In the genomic region with DNA sequence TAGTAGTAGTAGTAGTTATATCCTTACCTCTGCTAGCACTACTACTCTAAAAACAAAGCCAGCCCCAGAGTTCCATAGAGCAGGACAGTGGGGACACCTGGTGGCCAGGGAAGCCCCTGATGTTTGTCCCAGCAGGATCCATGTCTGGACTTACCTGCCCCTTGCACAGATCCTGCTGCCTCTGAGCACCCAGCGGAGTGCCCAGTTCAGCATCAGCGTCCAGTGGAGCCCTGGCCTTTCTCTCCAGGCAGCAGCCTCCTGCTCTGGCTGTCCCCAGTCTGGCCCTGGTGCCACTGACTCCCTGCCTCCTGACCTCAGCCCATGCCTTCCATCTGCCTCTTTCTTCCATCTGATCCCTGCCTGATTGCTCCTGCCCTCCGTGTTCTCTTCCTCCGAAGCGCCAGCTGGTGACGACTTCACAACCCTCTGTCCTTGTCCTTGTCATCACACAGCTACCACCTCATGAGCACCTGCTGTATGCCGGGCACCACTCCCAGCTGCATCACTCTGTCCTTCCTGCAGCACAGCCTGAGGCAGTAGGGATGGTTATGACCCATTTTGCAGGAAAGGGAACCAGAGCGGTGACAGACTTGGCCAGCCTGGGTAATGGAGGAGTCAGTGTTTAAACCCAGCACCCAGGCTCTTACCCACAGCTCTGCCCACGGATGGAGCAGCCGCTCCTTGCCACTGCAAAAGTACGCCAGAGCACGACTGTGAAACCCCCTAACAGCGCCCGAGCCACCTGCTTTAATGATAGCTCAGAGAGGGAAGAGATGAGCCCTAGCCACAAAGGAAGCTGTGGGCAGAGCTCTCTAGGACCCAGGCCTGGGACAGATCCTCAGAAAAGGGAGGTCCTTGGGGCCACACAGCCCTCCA, we compare ENCODE assay signal across 8 cellular contexts. TPM values are rescaled to one million over a fixed set of nuclear protein-coding genes. Genes with fewer than 3 reads are reported as not detected.
A peak's percentile ranks its signal among the peaks of the same experiment; 100 is the strongest.
DNase-seq lines count a peak whose midpoint lies in the region; ATAC-seq and TF ChIP-seq lines count a peak whose summit lies in the region.

No MANE protein-coding gene starts in this region.

- no peak overlapping the region for H3K4me3 Mint-ChIP-seq in activated naive CD8-positive, alpha-beta T cell treated with anti-CD3 and anti-CD28 coated beads for 36 hours
- no peak overlapping the region for H3K4me3 Mint-ChIP-seq in CD14-positive monocyte

- no peaks in the 10 kb centered on the region for H3K36me3 Mint-ChIP-seq in activated naive CD8-positive, alpha-beta T cell treated with anti-CD3 and anti-CD28 coated beads for 36 hours
- no peaks in the 10 kb centered on the region for H3K36me3 Mint-ChIP-seq in CD14-positive monocyte

- no peaks in the 10 kb centered on the region for H3K27me3 Mint-ChIP-seq in activated naive CD8-positive, alpha-beta T cell treated with anti-CD3 and anti-CD28 coated beads for 36 hours
- H3K27me3 Mint-ChIP-seq in CD14-positive monocyte (ENCODE audit: low read depth in 3 of 3): peaks cover 2 to 6% (median 6%) of the 10 kb centered on the region in 3 donors

- no peak overlapping the region for H3K27ac Mint-ChIP-seq in activated naive CD8-positive, alpha-beta T cell treated with anti-CD3 and anti-CD28 coated beads for 36 hours
- no peak overlapping the region for H3K27ac Mint-ChIP-seq in CD14-positive monocyte

- H3K9me3 Mint-ChIP-seq in activated naive CD8-positive, alpha-beta T cell treated with anti-CD3 and anti-CD28 coated beads for 36 hours: no peaks in the 10 kb centered on the region
- H3K9me3 Mint-ChIP-seq in CD14-positive monocyte: no peaks in the 10 kb centered on the region

- WGBS in spleen, 5 donors: 46 to 65% (median 56%) methylated on average over 10 to 14 of the region's 14 CpGs

- ATAC-seq in left ventricle myocardium superior: peak; percentile 91

- no peaks in the 10 kb centered on the region for H3K4me1 Mint-ChIP-seq in activated naive CD8-positive, alpha-beta T cell treated with anti-CD3 and anti-CD28 coated beads for 36 hours
- H3K4me1 Mint-ChIP-seq in CD14-positive monocyte: no peaks in the 10 kb centered on the region

- TF ChIP-seq CTCF in spleen (IDR thresholded peaks at IDR 0.05 in 8 of 11, conservative IDR thresholded peaks at IDR 0.05 in 3 of 11) (peak in 10 of 11 experiments; percentile 7 to 65 (median 40)), CD14-positive monocyte (IDR thresholded peaks at IDR 0.05) (no peak)

- no peaks in the 10 kb centered on the region for H3K9me3 ChIP-seq in spleen

- DNase-seq in COR-L47 (lab: John Stamatoyannopoulos, UW): peak; percentile 56
- DNase-seq in LHCN-M2 (ENCODE audit: low read depth): peak; percentile 39
- peak; percentile 74 for DNase-seq in SK-N-DZ (ENCODE audit: low spot score)
- peak; percentile 47 for DNase-seq in activated naive CD8-positive, alpha-beta T cell treated with anti-CD3 and anti-CD28 coated beads for 36 hours
- peak; percentile 77 for DNase-seq in left ventricle myocardium superior
- DNase-seq in spleen: peak; percentile 63
- no peak for DNase-seq in epidermal melanocyte (ENCODE audit: insufficient read length, low spot score)
- no peak for DNase-seq in CD14-positive monocyte (ENCODE audit: low spot score)

- no peaks in the 10 kb centered on the region for H3K36me3 ChIP-seq in spleen

- peaks cover 0 to 3% (median 0%) of the 10 kb centered on the region in 6 donors for H3K4me1 ChIP-seq in spleen

- peaks cover 0 to 40% (median 0%) of the 10 kb centered on the region in 7 donors for H3K27me3 ChIP-seq in spleen (replicated peaks in 1 of 7)

- H3K27ac ChIP-seq in spleen: no peak overlapping the region

- H3K4me3 ChIP-seq in spleen: no peak overlapping the region

- no peak for TF ChIP-seq POLR2A in spleen (IDR thresholded peaks at IDR 0.05)

- intact Hi-C loops in left ventricle myocardium superior (cut with micrococcal nuclease): loop anchor here (5.0 to 10.0 kb wide), 2 partner anchors 194 to 322 kb away; a partner anchor contains a TSS
- intact Hi-C loops in spleen (cut with DNase I; ENCODE audit: low total_unique reads): loop anchor here (10.0 kb wide), 1 partner anchor 192 kb away; a partner anchor contains a TSS
- intact Hi-C loops in CD14-positive monocyte (cut with micrococcal nuclease): no loop called here

RNA-seq across cellular contexts. Expression of a gene that starts 11.5 kb away (rescaled TPM):
- 52.5 and 54.8 TPM in 2 replicates for total RNA-seq in LHCN-M2 (2014; rRNA removed)
- polyA plus RNA-seq in LHCN-M2 (2012): 32.4 TPM
- 3.2 and 3.3 TPM in 2 replicates for polyA plus RNA-seq in SK-N-DZ (2014; cell fraction: cytosol; rRNA removed)
- polyA plus RNA-seq in SK-N-DZ (2014; cell fraction: nucleus; rRNA removed): 4.7 and 8.5 TPM in 2 replicates
- total RNA-seq in activated naive CD8-positive, alpha-beta T cell treated with anti-CD3 and anti-CD28 coated beads for 36 hours: 1 to 10 TPM; 2.3 to 2.7 TPM
- 0.64 TPM for total RNA-seq in left ventricle myocardium superior
- total RNA-seq in spleen: 1 to 10 TPM; 1.0 to 4.5 (median 3.1) TPM
- 1 to 10 TPM; 1.3 to 1.5 (median 1.5) TPM for polyA plus RNA-seq in spleen
- not detected for polyA plus RNA-seq in CD14-positive monocyte

Comparison
In these comparisons a context has a peak if more than half of its experiments do, and no peak if none do; other contexts are left out.
1. DNase-seq: peak in COR-L47 (single experiment), LHCN-M2 (single experiment), SK-N-DZ (single experiment), activated naive CD8-positive, alpha-beta T cell treated with anti-CD3 and anti-CD28 coated beads for 36 hours (single experiment), left ventricle myocardium superior (single experiment) and spleen (single experiment); none in epidermal melanocyte (single experiment) and CD14-positive monocyte (single experiment).
2. intact Hi-C loops: an anchor here in left ventricle myocardium superior (5.0 to 10.0 kb wide) and spleen (10.0 kb wide); none called in CD14-positive monocyte.